Comparison of ENCODE assay signal across 20 cellular contexts in genomic region chr3:57147071-57147470, GRCh38. TPM values are rescaled to one million over a fixed set of nuclear protein-coding genes. Genes with fewer than 3 reads are reported as not detected.
A peak's percentile ranks its signal among the peaks of the same experiment; 100 is the strongest.
DNase-seq lines count a peak whose midpoint lies in the region; ATAC-seq and TF ChIP-seq lines count a peak whose summit lies in the region.
"Had no signal": no experiment of that assay in that cellular context is flagged by ENCODE, and none has a peak within 500 bp of the region (broad histone marks: within the 10 kb centered on the region; RNA-seq: fewer than 3 reads in every experiment).

No MANE protein-coding gene starts in this region.

- no peak overlapping the region for H3K4me3 Mint-ChIP-seq in nephron progenitor cell
- H3K4me3 Mint-ChIP-seq: B cell; CD8-positive, alpha-beta T cell; GM23338 had no signal

- no TSS peak for BruUV-seq in PC-3 (replicated peaks; lab: Mats Ljungman, UMichigan)

- POLR2A ChIA-PET in PC-3 (lab: Charles Lee; ENCODE audit: unreplicated experiment), result no interaction called here

- H3K79me2 ChIP-seq in PC-3 (ENCODE audit: low read length), result no peaks in the 10 kb centered on the region

- ATAC-seq in PC-3, result no peak
- ATAC-seq: CD8-positive, alpha-beta T cell; GM12878; GM23338 had no signal

- H3K36me3 ChIP-seq in PC-3 (ENCODE audit: low read depth, low read length), result no peaks in the 10 kb centered on the region
- H3K36me3 ChIP-seq: BLaER1 treated with 17β-estradiol and CSF1 and Interleukin-3, amounts not matched to agents 10 nM and 100 nM had no signal

- intact Hi-C loops in PC-3 (cut with micrococcal nuclease), result no loop called here

- H4K20me1 ChIP-seq in PC-3 (ENCODE audit: low read length), result no peaks in the 10 kb centered on the region

- peak overlapping the region; percentile 20; the same call in 1 of the 2 replicates for H3K4me2 ChIP-seq in PC-3 (ENCODE audit: low read length)
- H3K4me2 ChIP-seq: BLaER1 treated with 17β-estradiol and CSF1 and Interleukin-3, amounts not matched to agents 10 nM and 100 nM; GM23338 had no signal

- H2AFZ ChIP-seq in PC-3 (ENCODE audit: low read length), result 0 out of 2 replicates have a peak overlapping the region, but pooled peaks have one; percentile 19
- H2AFZ ChIP-seq: GM23338 had no signal

- DNase-seq in NCI-H146 (lab: John Stamatoyannopoulos, UW) (peak; percentile 9), NCI-H146 treated with DMSO at 0.1 percent for 48 hours (lab: John Stamatoyannopoulos, UW; ENCODE audit: unreplicated experiment) (no peak), PC-3 (peak; percentile 45), coronary artery (ENCODE audit: low spot score) (peak; percentile 33), nephron progenitor cell (no peak), DMS114 treated with DMSO at 0.1 percent for 48 hours (lab: John Stamatoyannopoulos, UW; ENCODE audit: unreplicated experiment) (no peak), midbrain (lab: John Stamatoyannopoulos, UW) (no peak)
- no peak for DNase-seq in activated CD4-positive, alpha-beta T cell treated with anti-CD3 and anti-CD28 coated beads, Interleukin-2, amount 50 U/mL, for 1 hour
- DNase-seq: 8988T; Calu3; CD8-positive, alpha-beta T cell; DMS53; DND-41; EL; HCEC 1CT had no signal

- H3K36me3 Mint-ChIP-seq in nephron progenitor cell (ENCODE audit: low read depth), result peaks cover 37% of the 10 kb centered on the region
- H3K36me3 Mint-ChIP-seq: CD8-positive, alpha-beta T cell had no signal

- no peaks in the 10 kb centered on the region for H3K9me3 Mint-ChIP-seq in nephron progenitor cell
- H3K9me3 Mint-ChIP-seq: CD8-positive, alpha-beta T cell; GM23338 had no signal

- no peaks in the 10 kb centered on the region for H3K27me3 ChIP-seq in PC-3 (ENCODE audit: low read length)

- H3K4me3 ChIP-seq in PC-3 (ENCODE audit: low read length), result no peak overlapping the region
- no peak overlapping the region for H3K4me3 ChIP-seq in coronary artery
- H3K4me3 ChIP-seq: BLaER1 treated with 17β-estradiol and CSF1 and Interleukin-3, amounts not matched to agents 10 nM and 100 nM; GM12878; GM23338 had no signal

- H3F3A ChIP-seq in PC-3 (ENCODE audit: low read length, unreplicated experiment), result peaks cover 6% of the 10 kb centered on the region

- no peak overlapping the region for H3K9ac ChIP-seq in PC-3 (ENCODE audit: low read length)
- H3K9ac ChIP-seq: BLaER1 treated with 17β-estradiol and CSF1 and Interleukin-3, amounts not matched to agents 10 nM and 100 nM had no signal

- H3K4me1 ChIP-seq in PC-3 (ENCODE audit: insufficient read depth, low read length), result peaks cover 35% of the 10 kb centered on the region
- H3K4me1 ChIP-seq: BLaER1 treated with 17β-estradiol and CSF1 and Interleukin-3, amounts not matched to agents 10 nM and 100 nM had no signal

- H3K4me1 Mint-ChIP-seq in nephron progenitor cell, result peaks cover 93% of the 10 kb centered on the region
- H3K4me1 Mint-ChIP-seq: B cell had no signal

- no peak overlapping the region for H3K27ac ChIP-seq in PC-3 (ENCODE audit: low read length)
- H3K27ac ChIP-seq in coronary artery, result no peak overlapping the region
- H3K27ac ChIP-seq: BLaER1 treated with 17β-estradiol and CSF1 and Interleukin-3, amounts not matched to agents 10 nM and 100 nM had no signal

- CTCF ChIA-PET in PC-3 (lab: Charles Lee), result interaction anchor here (0.7 kb wide), 1 partner anchor 37 kb away, joined by 4 read pairs; no protein-coding TSS in a partner anchor

- peak overlapping the region; percentile 18 for H3K27ac Mint-ChIP-seq in nephron progenitor cell
- H3K27ac Mint-ChIP-seq: B cell; CD8-positive, alpha-beta T cell; GM23338 had no signal

- H3K9me2 ChIP-seq in PC-3 (replicated peaks; ENCODE audit: low read length), result no peaks in the 10 kb centered on the region

- no peak for TF ChIP-seq CTCF in PC-3 (conservative IDR thresholded peaks at IDR 0.05; ENCODE audit: low read depth, low read length)
- TF ChIP-seq CTCF in coronary artery (IDR thresholded peaks at IDR 0.05), result no peak
- TF ChIP-seq CTCF in nephron progenitor cell (IDR thresholded peaks at IDR 0.05), result no peak

- H3K27me3 Mint-ChIP-seq in nephron progenitor cell (ENCODE audit: low read depth, poor library complexity), result no peaks in the 10 kb centered on the region

- H3K9me3 ChIP-seq in PC-3 (ENCODE audit: low read length), result no peaks in the 10 kb centered on the region
- H3K9me3 ChIP-seq: BLaER1 treated with 17β-estradiol and CSF1 and Interleukin-3, amounts not matched to agents 10 nM and 100 nM had no signal

RNA-seq across cellular contexts. Expression of gene IL17RD, which starts 18.1 kb away (rescaled TPM):
- total RNA-seq in PC-3 (2014; rRNA removed), result 3.1 and 3.7 TPM in 2 replicates
- total RNA-seq: CD8-positive, alpha-beta T cell had no signal

RNA-seq across cellular contexts. Expression of gene HESX1, which starts 52.7 kb away (rescaled TPM):
- total RNA-seq in PC-3 (2014; rRNA removed), result 3.9 TPM in 1 of 2 replicates, not detected in the other
- total RNA-seq: CD8-positive, alpha-beta T cell; HT-29 had no signal

Comparison
In these comparisons a context has a peak if more than half of its experiments do, and no peak if none do; other contexts are left out.
1. DNase-seq: peak in NCI-H146 (single experiment), PC-3 (single experiment) and coronary artery (single experiment); none in NCI-H146 treated with DMSO at 0.1 percent for 48 hours (single experiment), nephron progenitor cell (single experiment), activated CD4-positive, alpha-beta T cell treated with anti-CD3 and anti-CD28 coated beads, Interleukin-2, amount 50 U/mL, for 1 hour (single experiment), DMS114 treated with DMSO at 0.1 percent for 48 hours (single experiment) and midbrain (single experiment).